8 cellular contexts compared by ENCODE assay signal in genomic region chr2:205925373-205926337, GRCh38.
DNase-seq lines count a peak whose midpoint lies in the region; ATAC-seq, FAIRE-seq and TF ChIP-seq lines count a peak whose summit lies in the region.

No MANE protein-coding gene starts in this region.

- dilution Hi-C loops in keratinocyte (cut with MboI; ENCODE audit: extremely low pct_ligation_motif_present, low sequenced_read_pairs), result no loop called here

- FAIRE-seq in bronchial epithelial cell (lab: Jason Lieb, UNC) (no peak), keratinocyte (lab: Jason Lieb, UNC) (peak; percentile 67)

- CTCF ChIA-PET in WTC11 (lab: Charles Lee), result interaction anchor here (0.6 to 4.1 kb wide), 69 partner anchors 8 to 1234 kb away, joined by 3 to 70 read pairs (median 5); partner anchors contain the start of gene NRP2

- ATAC-seq in HG02678 (IDR thresholded peaks at IDR 0.05; ENCODE audit: unreplicated experiment) (peak; percentile 96), WTC11 (peak; percentile 97)

- TF ChIP-seq CTCF in WTC11 (IDR thresholded peaks at IDR 0.05) (peak; percentile 96), bronchial epithelial cell (IDR thresholded peaks at IDR 0.05; ENCODE audit: insufficient read depth, low read length, severe bottlenecking) (peak; percentile 98), keratinocyte (optimal IDR thresholded peaks at IDR 0.05 in 1 of 3, IDR thresholded peaks at IDR 0.05 in 1 of 3, conservative IDR thresholded peaks at IDR 0.05 in 1 of 3; ENCODE audit: extremely low read depth in 1 of 3, insufficient read depth in 2 of 3, low read length in 3 of 3) (peak; percentile 93 to 98 (median 97))

- H3K36me3 ChIP-seq in bronchial epithelial cell (ENCODE audit: control insufficient read depth, insufficient read depth, low read length) (no peaks in the 10 kb centered on the region), keratinocyte (ENCODE audit: control insufficient read depth in 2 of 2, extremely low read depth in 1 of 2, insufficient read depth in 2 of 2, low read length in 2 of 2) (no peaks in the 10 kb centered on the region)

- H3K9me1 ChIP-seq in keratinocyte (ENCODE audit: control insufficient read depth, extremely low read depth, insufficient read depth, low read length), result no peaks in the 10 kb centered on the region

- no peaks in the 10 kb centered on the region for H3K4me1 ChIP-seq in keratinocyte (ENCODE audit: control insufficient read depth, extremely low read depth, insufficient read depth, low read length)

- peak; percentile 41 for DNase-seq in NCI-H2107 (lab: John Stamatoyannopoulos, UW)
- no peak for DNase-seq in NCI-H2107 treated with DMSO at 0.1 percent for 48 hours (lab: John Stamatoyannopoulos, UW; ENCODE audit: unreplicated experiment)
- peak; percentile 23 for DNase-seq in NCI-H128 (lab: John Stamatoyannopoulos, UW; ENCODE audit: unreplicated experiment)
- peak; percentile 89 for DNase-seq in WTC11 (ENCODE audit: low spot score)
- DNase-seq in bronchial epithelial cell (ENCODE audit: low read depth), result peak; percentile 37
- no peak for DNase-seq in keratinocyte (ENCODE audit: low read depth, low spot score)
- peak; percentile 80 for DNase-seq in stimulated activated CD4-positive, alpha-beta T cell treated with anti-CD3 and anti-CD28 coated beads, Interleukin-15, amount 100 ng/mL, for 24 hours

- peak overlapping the region; percentile 67 for H2AFZ ChIP-seq in keratinocyte (ENCODE audit: control insufficient read depth, low read length)

- H3K9me3 ChIP-seq in keratinocyte (ENCODE audit: control insufficient read depth, low read depth, low read length), result no peaks in the 10 kb centered on the region

- H3K4me3 ChIP-seq in bronchial epithelial cell (ENCODE audit: low read depth, low read length), result no peak overlapping the region
- H3K4me3 ChIP-seq in keratinocyte (ENCODE audit: control insufficient read depth in 2 of 3, extremely low read depth in 1 of 3, insufficient read depth in 2 of 3, low read depth in 1 of 3, low read length in 3 of 3), result peak overlapping the region in 2 of 3 experiments; percentile 12 to 49

- H3K4me1 Mint-ChIP-seq in WTC11, result peaks cover 24% of the 10 kb centered on the region

- H3K27ac ChIP-seq in keratinocyte (ENCODE audit: control insufficient read depth, insufficient read depth, low read length), result no peak overlapping the region

- H3K27me3 Mint-ChIP-seq in WTC11 (ENCODE audit: low read depth), result peaks cover 27% of the 10 kb centered on the region

- POLR2A ChIA-PET in WTC11 (lab: Charles Lee), result interaction anchor here (1.0 kb wide), 1 partner anchor 243 kb away, joined by 3 read pairs; the partner anchor contains the start of gene NRP2

- peak overlapping the region; percentile 69 for H3K4me2 ChIP-seq in keratinocyte (ENCODE audit: control insufficient read depth, extremely low read depth, insufficient read depth, low read depth, low read length)

- H3K36me3 Mint-ChIP-seq in WTC11, result no peaks in the 10 kb centered on the region

- H3K79me2 ChIP-seq in keratinocyte (ENCODE audit: control insufficient read depth, insufficient read depth, low read length), result no peaks in the 10 kb centered on the region

- no peaks in the 10 kb centered on the region for H4K20me1 ChIP-seq in keratinocyte (ENCODE audit: control insufficient read depth, extremely low read depth, insufficient read depth, low read length)

- H3K9me3 Mint-ChIP-seq in WTC11, result no peaks in the 10 kb centered on the region

- H3K27me3 ChIP-seq in bronchial epithelial cell (ENCODE audit: control insufficient read depth, insufficient read depth, low read length) (no peaks in the 10 kb centered on the region), keratinocyte (ENCODE audit: control insufficient read depth, extremely low read depth, insufficient read depth, low read length) (peaks cover 14% of the 10 kb centered on the region)

- H3K27ac Mint-ChIP-seq in WTC11, result no peak overlapping the region

- no peak overlapping the region for H3K9ac ChIP-seq in keratinocyte (ENCODE audit: control insufficient read depth, extremely low read depth, insufficient read depth, low read length)

- peak overlapping the region; percentile 60 for H3K4me3 Mint-ChIP-seq in WTC11

TF ChIP-seq in WTC11, 78 proteins besides CTCF, POLR2A, EP300 and RAD21:
- TF ChIP-seq ZNF121 (CRISPR knock-in tag; IDR thresholded peaks at IDR 0.05) (peak; percentile 93), ZNF512 (CRISPR knock-in tag; IDR thresholded peaks at IDR 0.05; ENCODE audit: borderline replicate concordance) (no peak), FOXP4 (CRISPR knock-in tag; IDR thresholded peaks at IDR 0.05) (0 out of 2 replicates have a peak, but pooled peaks have one; percentile 30), HMGXB4 (CRISPR knock-in tag; IDR thresholded peaks at IDR 0.05) (peak; percentile 65; the same call in 1 of the 2 replicates), ETV6 (CRISPR knock-in tag; IDR thresholded peaks at IDR 0.05) (peak; percentile 38; the same call in 1 of the 2 replicates), FOXK1 (CRISPR knock-in tag; IDR thresholded peaks at IDR 0.05) (peak; percentile 71; the same call in 1 of the 2 replicates)

Comparison
In these comparisons a context has a peak if more than half of its experiments do, and no peak if none do; other contexts are left out.
1. DNase-seq: peak in NCI-H2107 (single experiment), NCI-H128 (single experiment), WTC11 (single experiment), bronchial epithelial cell (single experiment) and stimulated activated CD4-positive, alpha-beta T cell treated with anti-CD3 and anti-CD28 coated beads, Interleukin-15, amount 100 ng/mL, for 24 hours (single experiment); none in NCI-H2107 treated with DMSO at 0.1 percent for 48 hours (single experiment) and keratinocyte (single experiment).
2. Peak in every context shown above with its lines, with median percentiles within 50 percentile points of each other: CTCF ChIP-seq.